Comparison of ENCODE assay signal across 9 cellular contexts in the genomic region with DNA sequence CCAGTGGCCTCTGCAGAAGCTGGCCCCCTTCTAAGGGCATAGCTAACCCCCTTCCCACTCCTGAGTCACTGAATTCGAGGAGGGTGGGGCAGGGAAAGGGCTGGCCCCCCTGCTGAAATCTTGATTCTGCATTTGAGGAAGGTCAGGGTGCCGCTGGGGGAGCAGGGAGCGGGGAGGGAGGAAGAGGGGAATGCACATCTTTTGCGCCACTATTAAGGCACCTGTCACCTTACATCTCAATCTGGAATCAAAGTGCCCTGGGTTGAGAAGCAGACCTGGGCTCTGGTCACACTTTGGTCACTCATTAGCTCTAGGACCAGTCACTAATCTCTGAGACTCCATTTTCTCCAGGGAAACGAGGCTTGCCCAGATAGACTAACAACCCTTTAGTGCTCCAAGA.
DNase-seq lines count a peak whose midpoint lies in the region; ATAC-seq and TF ChIP-seq lines count a peak whose summit lies in the region.
"Had no signal": no experiment of that assay in that cellular context is flagged by ENCODE, and none has a peak within 500 bp of the region (broad histone marks: within the 10 kb centered on the region; RNA-seq: fewer than 3 reads in every experiment).

No MANE protein-coding gene starts in this region.

- POLR2A ChIA-PET in HEK293T (lab: Yijun Ruan, JAX) = interaction anchor here (1.5 kb wide), 1 partner anchor 67 kb away, joined by 6 read pairs; a partner anchor contains a TSS

- no peak for TF ChIP-seq CTCF in fibroblast of mammary gland (conservative IDR thresholded peaks at IDR 0.05; ENCODE audit: control insufficient read depth, insufficient read depth, low read depth, low read length)

- H3K9ac ChIP-seq in SK-N-MC (ENCODE audit: insufficient read length) = no peak overlapping the region

- H3K27ac ChIP-seq in SK-N-MC (no peak overlapping the region), skin epidermis (no peak overlapping the region)

- DNase-seq in NCI-H1417 (lab: John Stamatoyannopoulos, UW) (peak in 2 of 3 experiments; percentile 63 to 65), NCI-H1417 treated with DMSO at 0.1 percent for 48 hours (lab: John Stamatoyannopoulos, UW) (no peak), SK-N-MC (ENCODE audit: low read depth, low spot score) (no peak), fibroblast of mammary gland (ENCODE audit: low read depth) (no peak), HEK293T (ENCODE audit: extremely low spot score) (no peak), C1 segment of cervical spinal cord (lab: John Stamatoyannopoulos, UW) (no peak)
- DNase-seq: activated effector memory CD4-positive, alpha-beta T cell treated with Interleukin-2 at 50 U/mL for 16 hours had no signal

- no peaks in the 10 kb centered on the region for H3K9me3 ChIP-seq in SK-N-MC (ENCODE audit: low read depth, low read length)

- H3K4me3 ChIP-seq in SK-N-MC (peak overlapping the region; percentile 74), fibroblast of mammary gland (ENCODE audit: control insufficient read depth, low read depth, low read length) (peak overlapping the region; percentile 52), skin epidermis (peak overlapping the region in 4 of 7 experiments; percentile 3 to 36 (median 26))

- ATAC-seq in HG03025 (IDR thresholded peaks at IDR 0.05; ENCODE audit: low FRiP score, unreplicated experiment) = no peak

- H3K36me3 ChIP-seq in SK-N-MC (ENCODE audit: insufficient read depth, low read length) = no peaks in the 10 kb centered on the region

- CTCF ChIA-PET in HEK293T (lab: Yijun Ruan, JAX) = interaction anchor here (0.6 to 9.9 kb wide), 15 partner anchors 8 to 1365 kb away, joined by 3 to 288 read pairs (median 7); no protein-coding TSS in a partner anchor

TF ChIP-seq in HEK293T, 16 proteins besides CTCF, POLR2A, EP300 and RAD21:
- TF ChIP-seq FOXK2 (IDR thresholded peaks at IDR 0.05) = no peak
- TF ChIP-seq ZNF384 (IDR thresholded peaks at IDR 0.05) = no peak
- TF ChIP-seq SUZ12 (IDR thresholded peaks at IDR 0.05) = no peak
- TF ChIP-seq, protein P1, sequence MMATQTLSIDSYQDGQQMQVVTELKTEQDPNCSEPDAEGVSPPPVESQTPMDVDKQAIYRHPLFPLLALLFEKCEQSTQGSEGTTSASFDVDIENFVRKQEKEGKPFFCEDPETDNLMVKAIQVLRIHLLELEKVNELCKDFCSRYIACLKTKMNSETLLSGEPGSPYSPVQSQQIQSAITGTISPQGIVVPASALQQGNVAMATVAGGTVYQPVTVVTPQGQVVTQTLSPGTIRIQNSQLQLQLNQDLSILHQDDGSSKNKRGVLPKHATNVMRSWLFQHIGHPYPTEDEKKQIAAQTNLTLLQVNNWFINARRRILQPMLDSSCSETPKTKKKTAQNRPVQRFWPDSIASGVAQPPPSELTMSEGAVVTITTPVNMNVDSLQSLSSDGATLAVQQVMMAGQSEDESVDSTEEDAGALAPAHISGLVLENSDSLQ (IDR thresholded peaks at IDR 0.05) = no peak
- no peak for TF ChIP-seq LEF1 (IDR thresholded peaks at IDR 0.05; ENCODE audit: borderline replicate concordance)
- no peak for TF ChIP-seq TARDBP (IDR thresholded peaks at IDR 0.05)

Comparison
In these comparisons a context has a peak if more than half of its experiments do, and no peak if none do; other contexts are left out.
1. DNase-seq: peak in NCI-H1417 (2 of 3); none in NCI-H1417 treated with DMSO at 0.1 percent for 48 hours (single experiment), SK-N-MC (single experiment), fibroblast of mammary gland (single experiment), HEK293T (single experiment) and C1 segment of cervical spinal cord (0 of 14).
2. Peak in every context shown above with its lines, with median percentiles within 50 percentile points of each other: H3K4me3 ChIP-seq.